ENCODE assay signal across 27 cellular contexts in genomic region chr3:127192576-127193232, GRCh38. TPM values are rescaled to one million over a fixed set of nuclear protein-coding genes. Genes with fewer than 3 reads are reported as not detected.
DNase-seq lines count a peak whose midpoint lies in the region; ATAC-seq and TF ChIP-seq lines count a peak whose summit lies in the region.
"Had no signal": no experiment of that assay in that cellular context is flagged by ENCODE, and none has a peak within 500 bp of the region (broad histone marks: within the 10 kb centered on the region; RNA-seq: fewer than 3 reads in every experiment).

PRR23E (plus strand) TSS chr3:127193131; CDS start chr3:127196686, 3,555 bp downstream.

- intact Hi-C loops in cardiac septum (cut with DNase I) (no loop called here), posterior vena cava (cut with DNase I) (no loop called here)

- no peaks in the 10 kb centered on the region for H3K36me3 ChIP-seq in right atrium auricular region
- H3K36me3 ChIP-seq in GM23338 (ENCODE audit: insufficient read depth), result no peaks in the 10 kb centered on the region

- H3K9me2 ChIP-seq in GM23338 (ENCODE audit: insufficient read depth), result no peaks in the 10 kb centered on the region

- H3K4me3 ChIP-seq in right atrium auricular region (no peak within 1 kb of the TSS), GM23338 (no peak within 1 kb of the TSS)
- H3K4me3 ChIP-seq: SK-N-MC had no signal

- no peak within 1 kb of the TSS for H3K4me2 ChIP-seq in GM23338

- peak; percentile 47 for DNase-seq in right atrium auricular region (ENCODE audit: low spot score)
- DNase-seq in cardiac septum (ENCODE audit: low spot score), result no peak
- peak; percentile 85 for DNase-seq in mesenteric fat pad (ENCODE audit: low spot score)
- DNase-seq in posterior vena cava (ENCODE audit: low spot score), result peak; percentile 74
- DNase-seq in stimulated activated CD4-positive, alpha-beta T cell treated with anti-CD3 and anti-CD28 coated beads, Interleukin-4, amount 100 ng/mL, for 24 hours, result no peak
- DNase-seq in activated CD4-positive, alpha-beta T cell treated with anti-CD3 and anti-CD28 coated beads for 4 hours, result no peak
- DNase-seq in GM23338 (ENCODE audit: low spot score), result no peak
- DNase-seq: DMS53, EL, GF-D8, HFFc6, KBM-7, NCI-H1092, NCI-H1436, NCI-H187 treated with DMSO at 0.1 percent for 48 hours, NCI-H2107, NCI-H446 treated with DMSO at 0.1 percent for 48 hours, NCI-H526 treated with DMSO at 0.1 percent for 48 hours, RPMI8226, SHP77 treated with DMSO at 0.1 percent for 48 hours had no signal

- no peak within 1 kb of the TSS for H3K4me3 Mint-ChIP-seq in GM23338
- H3K4me3 Mint-ChIP-seq: H9, HFFc6 had no signal

- peaks cover 6% of the 10 kb centered on the region; the same call in 2 of the 3 replicates for H3K4me1 Mint-ChIP-seq in GM23338

- no peaks in the 10 kb centered on the region for H3K4me1 ChIP-seq in right atrium auricular region
- no peaks in the 10 kb centered on the region for H3K4me1 ChIP-seq in GM23338 (ENCODE audit: insufficient read depth)

- H2AFZ ChIP-seq in GM23338, result no peak within 1 kb of the TSS

- peaks cover 3% of the 10 kb centered on the region for H3K27me3 Mint-ChIP-seq in GM23338 (ENCODE audit: insufficient read depth, low read depth, poor library complexity)

- H3K79me2 ChIP-seq in GM23338 (replicated peaks; ENCODE audit: insufficient read depth), result no peaks in the 10 kb centered on the region

- H3K9me3 ChIP-seq in right atrium auricular region, result peaks cover 0 to 16% of the 10 kb centered on the region in 2 donors

- H3K9me3 Mint-ChIP-seq in GM23338, result peaks cover 6% of the 10 kb centered on the region

- no peak within 1 kb of the TSS for H3K27ac ChIP-seq in right atrium auricular region
- no peak within 1 kb of the TSS for H3K27ac ChIP-seq in GM23338 (ENCODE audit: low read depth)
- H3K27ac ChIP-seq: C4-2B, SK-N-MC had no signal

- no peaks in the 10 kb centered on the region for H4K20me1 ChIP-seq in GM23338 (replicated peaks; ENCODE audit: insufficient read depth)

- H3K36me3 Mint-ChIP-seq in GM23338 (ENCODE audit: low read depth), result no peaks in the 10 kb centered on the region

- no peaks in the 10 kb centered on the region for H3F3A ChIP-seq in GM23338 (replicated peaks; ENCODE audit: low read depth)

- ATAC-seq in HG02759 (IDR thresholded peaks at IDR 0.05; ENCODE audit: unreplicated experiment), result no peak
- ATAC-seq in GM23338, result no peak

- TF ChIP-seq CTCF in right atrium auricular region (IDR thresholded peaks at IDR 0.05) (no peak), GM23338 (conservative IDR thresholded peaks at IDR 0.05; ENCODE audit: low read depth in 2 of 2) (no peak)

- H3K27ac Mint-ChIP-seq in GM23338, result no peak within 1 kb of the TSS
- H3K27ac Mint-ChIP-seq: H9, HFFc6 had no signal

- H3K27me3 ChIP-seq in right atrium auricular region (no peaks in the 10 kb centered on the region), GM23338 (ENCODE audit: insufficient read depth) (no peaks in the 10 kb centered on the region)

TF ChIP-seq in GM23338, 12 proteins besides CTCF, POLR2A, EP300 and RAD21 (continues in another document):
- TF ChIP-seq CREB1 (CRISPR knock-in tag; IDR thresholded peaks at IDR 0.05; ENCODE audit: low read depth), result no peak
- TF ChIP-seq NANOG (IDR thresholded peaks at IDR 0.05; ENCODE audit: borderline replicate concordance), result no peak
- TF ChIP-seq ZNF114 (CRISPR knock-in tag; IDR thresholded peaks at IDR 0.05), result no peak
- no peak for TF ChIP-seq JUNB (IDR thresholded peaks at IDR 0.05; ENCODE audit: unreplicated experiment)
- no peak for TF ChIP-seq POLR2AphosphoS5 (IDR thresholded peaks at IDR 0.05; ENCODE audit: low read depth)
- TF ChIP-seq REST (IDR thresholded peaks at IDR 0.05; ENCODE audit: unreplicated experiment), result no peak
- no peak for TF ChIP-seq ETS1 (IDR thresholded peaks at IDR 0.05)
- TF ChIP-seq EZH2phosphoT487 (IDR thresholded peaks at IDR 0.05; ENCODE audit: unreplicated experiment), result no peak
- TF ChIP-seq STAT1 (IDR thresholded peaks at IDR 0.05; ENCODE audit: unreplicated experiment), result no peak

RNA-seq across cellular contexts. Expression of gene PRR23E, which starts in this region (rescaled TPM):
- total RNA-seq in right atrium auricular region, result not detected
- not detected for total RNA-seq in cardiac septum
- total RNA-seq in mesenteric fat pad, result not detected
- not detected for total RNA-seq in posterior vena cava
- not detected in 2 replicates for total RNA-seq in GM23338 (2014; rRNA removed; shearing (Covaris generic))
- not detected in 2 replicates for polyA plus RNA-seq in GM23338 (2016; fragmentation: Nextera tagmentation; extraction: Ambion mirVana)
- total RNA-seq: A172, H9, HFFc6, HT1080 had no signal
- polyA plus RNA-seq: AG04450 had no signal

Comparison
In these comparisons a context has a peak if more than half of its experiments do, and no peak if none do; other contexts are left out.
1. Peak in DNase-seq in right atrium auricular region; RNA of the gene not detected or under 1 TPM.
2. Peak in DNase-seq in mesenteric fat pad; RNA of the gene not detected or under 1 TPM.
3. Peak in DNase-seq in posterior vena cava; RNA of the gene not detected or under 1 TPM.